In genomic region chr20:59042796-59043621, GRCh38 we compare ENCODE assay signal across 1 cellular context.
TF ChIP-seq lines count a peak whose summit lies in the region.

No MANE protein-coding gene starts in this region.

TF ChIP-seq in GM12878, 131 proteins besides CTCF, POLR2A, EP300 and RAD21 (continued from another document and continues in another):
- TF ChIP-seq MEF2A (IDR thresholded peaks at IDR 0.05; ENCODE audit: insufficient read depth, low read depth, low read length) (no peak), NFIC (IDR thresholded peaks at IDR 0.05; ENCODE audit: low read depth, low read length) (no peak), ZNF207 (IDR thresholded peaks at IDR 0.05; ENCODE audit: borderline replicate concordance) (peak; percentile 47; the same call in 1 of the 2 replicates), NR2C1 (IDR thresholded peaks at IDR 0.05) (peak; percentile 34), JUNB (IDR thresholded peaks at IDR 0.05) (no peak), SP1 (IDR thresholded peaks at IDR 0.05; ENCODE audit: low read depth, low read length) (peak; percentile 72), ZNF687 (IDR thresholded peaks at IDR 0.05) (peak; percentile 84), E2F8 (IDR thresholded peaks at IDR 0.05; ENCODE audit: low read depth, partially characterized antibody) (no peak), CEBPZ (IDR thresholded peaks at IDR 0.05; ENCODE audit: low read depth, low read length) (no peak), SUPT20H (IDR thresholded peaks at IDR 0.05; ENCODE audit: borderline replicate concordance, control insufficient read depth, low read depth, low read length) (no peak), PML (IDR thresholded peaks at IDR 0.05; ENCODE audit: low read length) (no peak; the same call in 1 of the 2 replicates), ZNF24 (IDR thresholded peaks at IDR 0.05) (no peak), CHD2 (IDR thresholded peaks at IDR 0.05; ENCODE audit: borderline replicate concordance, low read depth, low read length) (no peak), IRF4 (IDR thresholded peaks at IDR 0.05; ENCODE audit: low read depth, low read length) (no peak), NKRF (conservative IDR thresholded peaks at IDR 0.05) (no peak), PBX3 (IDR thresholded peaks at IDR 0.05; ENCODE audit: insufficient replicate concordance, low read depth, low read length) (no peak), ATF7 (IDR thresholded peaks at IDR 0.05; ENCODE audit: low read depth) (no peak), MYC (IDR thresholded peaks at IDR 0.05; ENCODE audit: insufficient read depth, insufficient read length, insufficient replicate concordance, low read length, severe bottlenecking) (no peak), BACH1 (IDR thresholded peaks at IDR 0.05; ENCODE audit: borderline replicate concordance) (peak; percentile 70), E2F4 (IDR thresholded peaks at IDR 0.05; ENCODE audit: low read depth, low read length) (0 out of 2 replicates have a peak, but pooled peaks have one; percentile 11), IKZF2 (IDR thresholded peaks at IDR 0.05) (no peak), USF2 (IDR thresholded peaks at IDR 0.05; ENCODE audit: borderline replicate concordance, low read depth, low read length) (no peak), SKIL (IDR thresholded peaks at IDR 0.05; ENCODE audit: low read depth, poor library complexity, severe bottlenecking) (no peak), PAX5 (IDR thresholded peaks at IDR 0.05; ENCODE audit: borderline replicate concordance, low read depth, low read length) (no peak), ZBED1 (IDR thresholded peaks at IDR 0.05; ENCODE audit: borderline replicate concordance) (no peak), SMC3 (IDR thresholded peaks at IDR 0.05; ENCODE audit: borderline replicate concordance, low read length) (no peak), HDAC2 (IDR thresholded peaks at IDR 0.05) (no peak), ATF2 (IDR thresholded peaks at IDR 0.05; ENCODE audit: low read length) (no peak), BCL11A (IDR thresholded peaks at IDR 0.05; ENCODE audit: low read depth, low read length) (no peak), EZH2 (IDR thresholded peaks at IDR 0.05; ENCODE audit: borderline replicate concordance, control insufficient read depth, low read depth, low read length) (no peak), SPI1 (IDR thresholded peaks at IDR 0.05; ENCODE audit: borderline replicate concordance, insufficient read depth, low read depth, low read length) (no peak), FOXM1 (IDR thresholded peaks at IDR 0.05; ENCODE audit: low read depth, low read length) (no peak), TCF12 (IDR thresholded peaks at IDR 0.05; ENCODE audit: low read depth, low read length) (peak; percentile 75; the same call in 1 of the 2 replicates), IKZF1 (conservative IDR thresholded peaks at IDR 0.05) (peak; percentile 99), ZSCAN29 (IDR thresholded peaks at IDR 0.05) (no peak), LARP7 (IDR thresholded peaks at IDR 0.05) (peak; percentile 72; the same call in 1 of the 2 replicates), SMAD1 (IDR thresholded peaks at IDR 0.05; ENCODE audit: low read depth, partially characterized antibody) (no peak), EGR1 (IDR thresholded peaks at IDR 0.05; ENCODE audit: borderline replicate concordance in 1 of 2, low read depth in 2 of 2, low read length in 2 of 2) (peak; percentile 48 to 66; a peak in 1 of 3 replicates)
